Comparison of ENCODE assay signal across 19 cellular contexts in the genomic region with DNA sequence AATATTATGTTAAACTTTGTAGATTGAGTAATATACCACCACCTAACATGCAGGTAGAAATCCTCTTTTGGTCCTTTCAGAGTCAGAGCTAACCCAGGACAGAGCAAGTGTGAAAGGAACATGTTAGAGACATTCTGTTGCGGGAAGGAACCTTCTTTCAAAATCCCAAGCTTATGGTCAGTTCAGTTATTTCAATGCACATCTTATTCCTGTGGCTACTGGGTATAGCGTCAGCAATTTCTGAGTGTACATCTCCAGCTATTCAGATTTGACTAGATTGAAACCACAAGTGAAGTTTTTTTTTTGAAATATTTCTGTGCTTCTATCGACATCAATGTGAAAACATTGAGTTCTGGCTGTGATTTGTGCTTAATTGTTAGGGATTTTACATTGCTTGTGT.
"Had no signal": no experiment of that assay in that cellular context is flagged by ENCODE, and none has a peak within 500 bp of the region (broad histone marks: within the 10 kb centered on the region; RNA-seq: fewer than 3 reads in every experiment).

No MANE protein-coding gene starts in this region.

- H3K4me3 ChIP-seq: adrenal gland, mucosa of descending colon, testis, upper lobe of left lung had no signal

- H3K9me3 ChIP-seq: adrenal gland, mucosa of descending colon, neutrophil, testis, upper lobe of left lung had no signal

- H3K4me1 ChIP-seq: adrenal gland had no signal

- H3K27ac ChIP-seq: adrenal gland, neutrophil, testis, upper lobe of left lung had no signal

- H3K4me3 Mint-ChIP-seq: dendritic cell treated with granulocyte-macrophage colony-stimulating factor and Interleukin-4, amounts not matched to agents 40 ng/mL and 50 ng/mL, for 4 days; immature natural killer cell; naive B cell had no signal

- H3K9me3 Mint-ChIP-seq: activated naive CD4-positive, alpha-beta T cell treated with anti-CD3 and anti-CD28 coated beads, Interleukin-2, amount 50 U/mL, for 72 hours; dendritic cell treated with granulocyte-macrophage colony-stimulating factor and Interleukin-4, amounts not matched to agents 40 ng/mL and 50 ng/mL, for 4 days; immature natural killer cell; naive B cell had no signal

- H3K27ac Mint-ChIP-seq: dendritic cell treated with granulocyte-macrophage colony-stimulating factor and Interleukin-4, amounts not matched to agents 40 ng/mL and 50 ng/mL, for 4 days; immature natural killer cell; naive B cell had no signal

- H3K36me3 ChIP-seq: adrenal gland, neutrophil had no signal

- DNase-seq: activated CD4-positive, alpha-beta T cell treated with anti-CD3 and anti-CD28 coated beads for 1 hour; activated CD8-positive, alpha-beta memory T cell treated with anti-CD3 and anti-CD28 coated beads for 24 hours; activated CD8-positive, alpha-beta memory T cell treated with anti-CD3 and anti-CD28 coated beads, Interleukin-2, amount 50 U/mL, for 48 hours; activated gamma-delta T cell treated with Interleukin-2 at 50 U/mL for 16 hours; adrenal gland; effector memory CD4-positive, alpha-beta T cell; mesenchymal stem cell; mucosa of descending colon; naive B cell; retina; stimulated activated CD4-positive, alpha-beta T cell treated with anti-CD3 and anti-CD28 coated beads, Interleukin-12 subunit alpha, Interleukin-12 subunit beta, amount 100 ng/mL, for 4 hours; stimulated activated CD4-positive, alpha-beta T cell treated with anti-CD3 and anti-CD28 coated beads, Interleukin-2, amount 100 ng/mL, for 24 hours; T-helper 1 cell; testis; upper lobe of left lung had no signal

- H3K27me3 ChIP-seq: adrenal gland, neutrophil, testis, upper lobe of left lung had no signal

- H3K27me3 Mint-ChIP-seq: dendritic cell treated with granulocyte-macrophage colony-stimulating factor and Interleukin-4, amounts not matched to agents 40 ng/mL and 50 ng/mL, for 4 days; naive B cell had no signal
